8 cellular contexts compared by ENCODE assay signal in genomic region chr17:50981279-50981678, GRCh38.
"Had no signal": no experiment of that assay in that cellular context is flagged by ENCODE, and none has a peak within 500 bp of the region (broad histone marks: within the 10 kb centered on the region; RNA-seq: fewer than 3 reads in every experiment).

No MANE protein-coding gene starts in this region.

- ATAC-seq: GM12878 had no signal

- H3K4me3 ChIP-seq: GM12878 had no signal

- DNase-seq: GDM1, GF-D8 had no signal

- FAIRE-seq: G401.6, GM12878, GM12891, GM12892, GM18507, GM19239 had no signal
